Comparison of ENCODE assay signal across 8 cellular contexts in genomic region chr6:170306324-170307079, GRCh38. TPM values are rescaled to one million over a fixed set of nuclear protein-coding genes. Genes with fewer than 3 reads are reported as not detected.
DNase-seq lines count a peak whose midpoint lies in the region; ATAC-seq and TF ChIP-seq lines count a peak whose summit lies in the region.

Gene FAM120B, plus strand, starts transcription at chr6:170306758. Its CDS starts 10,633 bp downstream, at chr6:170317391.

- in situ Hi-C loops in GM13976 (cut with MboI; ENCODE audit: low sequenced_read_pairs, unreplicated experiment) (no loop called here), transverse colon (cut with MboI; ENCODE audit: low pct_ligation_motif_present in 1 of 4, low pct_unique_long_range_greater_than_20kb in 1 of 4, low sequenced_read_pairs in 3 of 4) (no loop called here)

- H3K36me3 ChIP-seq in adipocyte (ENCODE audit: control insufficient read depth, insufficient read depth, low read length, severe bottlenecking) (no peaks in the 10 kb centered on the region), cardiac muscle cell (no peaks in the 10 kb centered on the region), transverse colon (no peaks in the 10 kb centered on the region)

- peak; percentile 97 for ATAC-seq in HG02852 (IDR thresholded peaks at IDR 0.05; ENCODE audit: unreplicated experiment)

- TF ChIP-seq CTCF in GM13976 (IDR thresholded peaks at IDR 0.05; ENCODE audit: borderline replicate concordance, control extremely low read depth, extremely low read depth, insufficient read depth, missing control alignments), result no peak
- no peak for TF ChIP-seq CTCF in cardiac muscle cell (IDR thresholded peaks at IDR 0.05; ENCODE audit: low read depth, low read length)
- TF ChIP-seq CTCF in transverse colon (IDR thresholded peaks at IDR 0.05), result no peak

- H3K27ac ChIP-seq in cardiac muscle cell, result peak within 1 kb of the TSS; percentile 79
- peak within 1 kb of the TSS; percentile 84 to 91 (median 90) for H3K27ac ChIP-seq in transverse colon

- peak within 1 kb of the TSS; percentile 98 for H3K9ac ChIP-seq in adipocyte (ENCODE audit: low read length)

- H3K27me3 ChIP-seq in adipocyte (replicated peaks; ENCODE audit: control insufficient read depth, insufficient read depth, low read length), result no peaks in the 10 kb centered on the region
- no peaks in the 10 kb centered on the region for H3K27me3 ChIP-seq in cardiac muscle cell
- no peaks in the 10 kb centered on the region for H3K27me3 ChIP-seq in transverse colon

- intact Hi-C loops in transverse colon (cut with DNase I; ENCODE audit: low total_unique reads), result no loop called here

- H3K4me1 ChIP-seq in adipocyte (ENCODE audit: control insufficient read depth, insufficient read depth, low read length) (peaks cover 36% of the 10 kb centered on the region), cardiac muscle cell (ENCODE audit: low read depth) (peaks cover 5% of the 10 kb centered on the region), transverse colon (peaks cover 21 to 41% (median 27%) of the 10 kb centered on the region in 4 donors)

- peak; percentile 93 for TF ChIP-seq POLR2A in transverse colon (IDR thresholded peaks at IDR 0.05)

- no peak for TF ChIP-seq EP300 in transverse colon (IDR thresholded peaks at IDR 0.05; ENCODE audit: low read depth)

- 0% methylated on average over 50 of the region's 97 CpGs; no CpG with 5 or more reads in 1 of the 2 donors for WGBS in transverse colon (ENCODE audit: low coverage in 1 of 2), 2 donors

- H3K4me3 ChIP-seq in adipocyte (ENCODE audit: low read length) (peak within 1 kb of the TSS; percentile 94), cardiac muscle cell (peak within 1 kb of the TSS; percentile 78), transverse colon (peak within 1 kb of the TSS; percentile 73 to 95 (median 78))

- DNase-seq in GM13976 (ENCODE audit: low spot score), result peak; percentile 98
- peak; percentile 57 for DNase-seq in NCI-H1436 treated with DMSO at 0.1 percent for 48 hours (lab: John Stamatoyannopoulos, UW)
- peak; percentile 90 for DNase-seq in T follicular helper cell (ENCODE audit: low read depth)
- DNase-seq in adipocyte (ENCODE audit: low read depth), result peak; percentile 99
- DNase-seq in cardiac muscle cell (ENCODE audit: low read depth in 1 of 2, low spot score in 1 of 2), result peak; percentile 95 to 97
- peak; percentile 96 for DNase-seq in pons (ENCODE audit: low spot score)
- peak; percentile 98 for DNase-seq in transverse colon

- H3K9me3 ChIP-seq in adipocyte (ENCODE audit: control insufficient read depth, low read length) (no peaks in the 10 kb centered on the region), cardiac muscle cell (ENCODE audit: low read depth) (no peaks in the 10 kb centered on the region), transverse colon (no peaks in the 10 kb centered on the region)

RNA-seq across cellular contexts. Expression of gene FAM120B, which starts in this region (rescaled TPM):
- total RNA-seq in cardiac muscle cell (13.2 and 13.5 TPM in 2 replicates), transverse colon (10 to 100 TPM; 24.7 to 35.9 (median 26.7) TPM)
- polyA plus RNA-seq in cardiac muscle cell, result 24.9 and 25.7 TPM in 2 replicates

Comparison
In these comparisons a context has a peak if more than half of its experiments do, and no peak if none do; other contexts are left out.
1. Peak in every context shown above with its lines: DNase-seq, ATAC-seq, H3K4me3 ChIP-seq and H3K27ac ChIP-seq.